In genomic region chr17:43671075-43671692, GRCh38 we compare ENCODE assay signal across 16 cellular contexts. TPM values are rescaled to one million over a fixed set of nuclear protein-coding genes. Genes with fewer than 3 reads are reported as not detected.
A peak's percentile ranks its signal among the peaks of the same experiment; 100 is the strongest.
DNase-seq lines count a peak whose midpoint lies in the region; ATAC-seq and TF ChIP-seq lines count a peak whose summit lies in the region.
"Had no signal": no experiment of that assay in that cellular context is flagged by ENCODE, and none has a peak within 500 bp of the region (broad histone marks: within the 10 kb centered on the region; RNA-seq: fewer than 3 reads in every experiment).

No MANE protein-coding gene starts in this region.

- no peak overlapping the region for H3K4me3 ChIP-seq in osteoblast (ENCODE audit: insufficient read depth, low read length)

- H3K4me2 ChIP-seq in osteoblast (ENCODE audit: insufficient read depth, low read length): no peak overlapping the region

- peaks cover 10% of the 10 kb centered on the region for H3K4me1 Mint-ChIP-seq in stimulated activated effector memory CD8-positive, alpha-beta T cell treated with anti-CD3 and anti-CD28 coated beads, Interleukin-12 subunit alpha, Interleukin-12 subunit beta, amount 100 ng/mL, for 72 hours
- peaks cover 9% of the 10 kb centered on the region for H3K4me1 Mint-ChIP-seq in activated T-cell treated with anti-CD3 and anti-CD28 coated beads, Interleukin-2, amount 50 U/mL, for 72 hours (ENCODE audit: low read depth)

- no peak for ATAC-seq in HG03457 (IDR thresholded peaks at IDR 0.05; ENCODE audit: unreplicated experiment)
- ATAC-seq in stimulated activated effector memory CD8-positive, alpha-beta T cell treated with anti-CD3 and anti-CD28 coated beads, Interleukin-12 subunit alpha, Interleukin-12 subunit beta, amount 100 ng/mL, for 72 hours: no peak
- ATAC-seq in activated T-cell treated with anti-CD3 and anti-CD28 coated beads, Interleukin-2, amount 50 U/mL, for 72 hours (replicated peaks in 1 of 2): no peak
- ATAC-seq: natural killer cell had no signal

- H3K79me2 ChIP-seq in osteoblast (ENCODE audit: insufficient read depth, low read length): no peaks in the 10 kb centered on the region

- no peaks in the 10 kb centered on the region for H4K20me1 ChIP-seq in osteoblast (ENCODE audit: insufficient read depth, low read length)

- H3K9me3 ChIP-seq in osteoblast (ENCODE audit: low read depth, low read length): no peaks in the 10 kb centered on the region

- peaks cover 19% of the 10 kb centered on the region for H3K4me1 ChIP-seq in osteoblast (ENCODE audit: insufficient read depth, low read length)

- H3K4me3 Mint-ChIP-seq in stimulated activated effector memory CD8-positive, alpha-beta T cell treated with anti-CD3 and anti-CD28 coated beads, Interleukin-12 subunit alpha, Interleukin-12 subunit beta, amount 100 ng/mL, for 72 hours: no peak overlapping the region
- H3K4me3 Mint-ChIP-seq in activated T-cell treated with anti-CD3 and anti-CD28 coated beads, Interleukin-2, amount 50 U/mL, for 72 hours: no peak overlapping the region
- H3K4me3 Mint-ChIP-seq: central memory CD8-positive, alpha-beta T cell; natural killer cell had no signal

- no peaks in the 10 kb centered on the region for H3K9me3 Mint-ChIP-seq in stimulated activated effector memory CD8-positive, alpha-beta T cell treated with anti-CD3 and anti-CD28 coated beads, Interleukin-12 subunit alpha, Interleukin-12 subunit beta, amount 100 ng/mL, for 72 hours
- no peaks in the 10 kb centered on the region for H3K9me3 Mint-ChIP-seq in activated T-cell treated with anti-CD3 and anti-CD28 coated beads, Interleukin-2, amount 50 U/mL, for 72 hours
- H3K9me3 Mint-ChIP-seq: central memory CD8-positive, alpha-beta T cell; natural killer cell had no signal

- DNase-seq in Daoy (ENCODE audit: low read depth) (peak; percentile 77), NAMALWA (ENCODE audit: low spot score) (peak; percentile 17), SW480 (ENCODE audit: low spot score) (peak; percentile 16), osteoblast (ENCODE audit: insufficient read length, low spot score, missing footprints) (peak; percentile 89), HuH-7 (ENCODE audit: low spot score) (no peak)
- no peak for DNase-seq in stimulated activated effector memory CD8-positive, alpha-beta T cell treated with anti-CD3 and anti-CD28 coated beads, Interleukin-12 subunit alpha, Interleukin-12 subunit beta, amount 100 ng/mL, for 72 hours (ENCODE audit: low spot score in 2 of 2)
- DNase-seq in activated T-cell treated with anti-CD3 and anti-CD28 coated beads, Interleukin-2, amount 50 U/mL, for 72 hours: no peak
- DNase-seq: activated CD4-positive, alpha-beta T cell treated with anti-CD3 and anti-CD28 coated beads for 1 hour; activated gamma-delta T cell; islet precursor cell; natural killer cell; SIG-M5 had no signal

- H2AFZ ChIP-seq in osteoblast (ENCODE audit: low read length): no peak overlapping the region

- no peak overlapping the region for H3K27ac ChIP-seq in osteoblast (ENCODE audit: low read depth, low read length)

- H3K36me3 ChIP-seq in osteoblast (ENCODE audit: insufficient read depth, low read length): no peaks in the 10 kb centered on the region

- H3K36me3 Mint-ChIP-seq in stimulated activated effector memory CD8-positive, alpha-beta T cell treated with anti-CD3 and anti-CD28 coated beads, Interleukin-12 subunit alpha, Interleukin-12 subunit beta, amount 100 ng/mL, for 72 hours: peaks cover 6% of the 10 kb centered on the region
- no peaks in the 10 kb centered on the region for H3K36me3 Mint-ChIP-seq in activated T-cell treated with anti-CD3 and anti-CD28 coated beads, Interleukin-2, amount 50 U/mL, for 72 hours (ENCODE audit: insufficient read depth in 2 of 2)
- H3K36me3 Mint-ChIP-seq: natural killer cell had no signal

- no peak overlapping the region for H3K27ac Mint-ChIP-seq in stimulated activated effector memory CD8-positive, alpha-beta T cell treated with anti-CD3 and anti-CD28 coated beads, Interleukin-12 subunit alpha, Interleukin-12 subunit beta, amount 100 ng/mL, for 72 hours
- H3K27ac Mint-ChIP-seq in activated T-cell treated with anti-CD3 and anti-CD28 coated beads, Interleukin-2, amount 50 U/mL, for 72 hours: no peak overlapping the region
- H3K27ac Mint-ChIP-seq: natural killer cell had no signal

- no peak for TF ChIP-seq CTCF in osteoblast (IDR thresholded peaks at IDR 0.05; ENCODE audit: extremely low read depth, low read depth, low read length)

- H3K27me3 Mint-ChIP-seq in activated T-cell treated with anti-CD3 and anti-CD28 coated beads, Interleukin-2, amount 50 U/mL, for 72 hours (ENCODE audit: low read depth): no peaks in the 10 kb centered on the region
- H3K27me3 Mint-ChIP-seq: central memory CD8-positive, alpha-beta T cell had no signal

- H3K27me3 ChIP-seq in osteoblast (ENCODE audit: insufficient read depth, low read length): no peaks in the 10 kb centered on the region

RNA-seq across cellular contexts. Expression of gene MEOX1, which starts 9.5 kb away (rescaled TPM):
- total RNA-seq in Daoy (2014; rRNA removed; shearing (Covaris generic)): 8.6 and 13.1 TPM in 2 replicates
- total RNA-seq in osteoblast: under 0.01 TPM in 1 of 2 replicates, not detected in the other
- total RNA-seq in activated T-cell treated with anti-CD3 and anti-CD28 coated beads, Interleukin-2, amount 50 U/mL, for 72 hours: under 1 TPM; 0.36 to 0.37 TPM
- total RNA-seq: HT-29, NCI-H460 had no signal

Comparison
In these comparisons a context has a peak if more than half of its experiments do, and no peak if none do; other contexts are left out.
1. DNase-seq: peak in Daoy (single experiment), NAMALWA (single experiment), SW480 (single experiment) and osteoblast (single experiment); none in HuH-7 (single experiment), stimulated activated effector memory CD8-positive, alpha-beta T cell treated with anti-CD3 and anti-CD28 coated beads, Interleukin-12 subunit alpha, Interleukin-12 subunit beta, amount 100 ng/mL, for 72 hours (0 of 2) and activated T-cell treated with anti-CD3 and anti-CD28 coated beads, Interleukin-2, amount 50 U/mL, for 72 hours (0 of 2).